ENCODE assay signal across 30 cellular contexts in genomic region chr1:50393522-50394120, GRCh38. TPM values are rescaled to one million over a fixed set of nuclear protein-coding genes. Genes with fewer than 3 reads are reported as not detected.
"Had no signal": no experiment of that assay in that cellular context is flagged by ENCODE, and none has a peak within 500 bp of the region (broad histone marks: within the 10 kb centered on the region; RNA-seq: fewer than 3 reads in every experiment).

No MANE protein-coding gene starts in this region.

- H3K27ac ChIP-seq: ascending aorta, cardiac muscle cell, SJSA1 had no signal

- DNase-seq: activated CD4-positive, alpha-beta memory T cell treated with anti-CD3 and anti-CD28 coated beads for 36 hours; activated CD4-positive, alpha-beta T cell treated with anti-CD3 and anti-CD28 coated beads for 36 hours; activated CD4-positive, alpha-beta T cell treated with anti-CD3 and anti-CD28 coated beads, Interleukin-2, amount 10 ng/mL, durations not matched to agents 7 days and 5 days; activated CD8-positive, alpha-beta memory T cell treated with anti-CD3 and anti-CD28 coated beads, Interleukin-2, amount 50 U/mL, for 4 hours; activated naive CD4-positive, alpha-beta T cell treated with anti-CD3 and anti-CD28 coated beads, Interleukin-2, amount 50 U/mL, for 16 hours; activated naive CD8-positive, alpha-beta T cell treated with anti-CD3 and anti-CD28 coated beads, Interleukin-2, amount 10 ng/mL, durations not matched to agents 7 days and 5 days; activated T-cell treated with anti-CD3 and anti-CD28 coated beads for 4 hours; activated T-cell treated with anti-CD3 and anti-CD28 coated beads, Interleukin-2, amount 50 U/mL, for 4 hours; amygdala; Kasumi-1; MG63; NCI-H1048; NCI-H1436 treated with DMSO at 0.1 percent for 48 hours; NCI-H1694 treated with DMSO at 0.1 percent for 48 hours; NCI-H2029; NCI-H345; NCI-H524 treated with DMSO at 0.1 percent for 48 hours; SHP77 treated with DMSO at 0.1 percent for 48 hours; SK-N-SH had no signal

- FAIRE-seq: TTC549 had no signal

- H3K36me3 Mint-ChIP-seq: activated naive CD8-positive, alpha-beta T cell treated with anti-CD3 and anti-CD28 coated beads, Interleukin-2, amount 10 ng/mL, durations not matched to agents 7 days and 5 days had no signal

- H3K4me1 ChIP-seq: ascending aorta, SJSA1 had no signal

- H3K4me1 Mint-ChIP-seq: activated CD4-positive, alpha-beta T cell treated with anti-CD3 and anti-CD28 coated beads for 36 hours; activated CD4-positive, alpha-beta T cell treated with anti-CD3 and anti-CD28 coated beads, Interleukin-2, amount 10 ng/mL, durations not matched to agents 7 days and 5 days; activated naive CD8-positive, alpha-beta T cell treated with anti-CD3 and anti-CD28 coated beads, Interleukin-2, amount 10 ng/mL, durations not matched to agents 7 days and 5 days; central memory CD8-positive, alpha-beta T cell had no signal

- H3K27me3 ChIP-seq: ascending aorta, cardiac muscle cell, SJSA1 had no signal

- H3K4me2 ChIP-seq: SK-N-SH had no signal

- H3K9me2 ChIP-seq: SK-N-SH had no signal

- H3K9me3 ChIP-seq: MG63, SJSA1, SK-N-SH had no signal

- H3K36me3 ChIP-seq: ascending aorta, cardiac muscle cell, MG63, SJSA1 had no signal

- ATAC-seq: activated CD4-positive, alpha-beta T cell treated with anti-CD3 and anti-CD28 coated beads for 36 hours; activated CD4-positive, CD25-positive, alpha-beta regulatory T cell treated with anti-CD3 and anti-CD28 coated beads, Interleukin-2, amount 50 U/mL, for 24 hours; activated T-cell treated with anti-CD3 and anti-CD28 coated beads, Interleukin-2, amount 50 U/mL, for 4 hours; Panc1 had no signal

- H3K4me3 ChIP-seq: ascending aorta, cardiac muscle cell, MG63, SJSA1 had no signal

- H3K4me3 Mint-ChIP-seq: activated CD4-positive, alpha-beta memory T cell treated with anti-CD3 and anti-CD28 coated beads for 36 hours; activated CD4-positive, alpha-beta T cell treated with anti-CD3 and anti-CD28 coated beads for 36 hours; activated CD4-positive, alpha-beta T cell treated with anti-CD3 and anti-CD28 coated beads, Interleukin-2, amount 10 ng/mL, durations not matched to agents 7 days and 5 days; activated naive CD8-positive, alpha-beta T cell treated with anti-CD3 and anti-CD28 coated beads, Interleukin-2, amount 10 ng/mL, durations not matched to agents 7 days and 5 days; activated T-cell treated with anti-CD3 and anti-CD28 coated beads, Interleukin-2, amount 50 U/mL, for 4 hours; activated T-helper 1 cell treated with anti-CD3 and anti-CD28 coated beads, Interleukin-12 subunit alpha, Interleukin-12 subunit beta, Interleukin-2, Interleukin-4 antibody, amounts not matched to agents 30 ng/mL and 10 ng/mL and 1 ng/mL, durations not matched to agents 14 hours and 24 hours and 36 hours; central memory CD8-positive, alpha-beta T cell; T-helper 1 cell treated with Interleukin-12 subunit alpha and Interleukin-12 subunit beta and Interleukin-4 antibody, amounts not matched to agents 30 μg/mL and 1 μg/mL, for 36 hours; T-helper 2 cell treated with Interferon-gamma antibody and Interleukin-4, amounts not matched to agents 5 μg/mL and 100 μg/mL, for 36 hours had no signal

- H3K9me3 Mint-ChIP-seq: activated CD4-positive, alpha-beta memory T cell treated with anti-CD3 and anti-CD28 coated beads for 36 hours; activated CD4-positive, alpha-beta T cell treated with anti-CD3 and anti-CD28 coated beads, Interleukin-2, amount 10 ng/mL, durations not matched to agents 7 days and 5 days; activated T-helper 1 cell treated with anti-CD3 and anti-CD28 coated beads, Interleukin-12 subunit alpha, Interleukin-12 subunit beta, Interleukin-2, Interleukin-4 antibody, amounts not matched to agents 30 ng/mL and 10 ng/mL and 1 ng/mL, durations not matched to agents 14 hours and 24 hours and 36 hours; central memory CD8-positive, alpha-beta T cell; T-helper 1 cell treated with Interleukin-12 subunit alpha and Interleukin-12 subunit beta and Interleukin-4 antibody, amounts not matched to agents 30 μg/mL and 1 μg/mL, for 36 hours; T-helper 2 cell treated with Interferon-gamma antibody and Interleukin-4, amounts not matched to agents 5 μg/mL and 100 μg/mL, for 36 hours had no signal

- H3K27ac Mint-ChIP-seq: activated CD4-positive, alpha-beta memory T cell treated with anti-CD3 and anti-CD28 coated beads for 36 hours; activated CD4-positive, alpha-beta T cell treated with anti-CD3 and anti-CD28 coated beads for 36 hours; activated CD4-positive, alpha-beta T cell treated with anti-CD3 and anti-CD28 coated beads, Interleukin-2, amount 10 ng/mL, durations not matched to agents 7 days and 5 days; activated naive CD8-positive, alpha-beta T cell treated with anti-CD3 and anti-CD28 coated beads, Interleukin-2, amount 10 ng/mL, durations not matched to agents 7 days and 5 days; activated T-helper 1 cell treated with anti-CD3 and anti-CD28 coated beads, Interleukin-12 subunit alpha, Interleukin-12 subunit beta, Interleukin-2, Interleukin-4 antibody, amounts not matched to agents 30 ng/mL and 10 ng/mL and 1 ng/mL, durations not matched to agents 14 hours and 24 hours and 36 hours; T-helper 1 cell treated with Interleukin-12 subunit alpha and Interleukin-12 subunit beta and Interleukin-4 antibody, amounts not matched to agents 30 μg/mL and 1 μg/mL, for 36 hours; T-helper 2 cell treated with Interferon-gamma antibody and Interleukin-4, amounts not matched to agents 5 μg/mL and 100 μg/mL, for 36 hours had no signal

- H3K9ac ChIP-seq: SK-N-SH had no signal

RNA-seq across cellular contexts. Expression of gene DMRTA2, which starts 29.6 kb away (rescaled TPM):
- total RNA-seq: activated CD4-positive, alpha-beta memory T cell treated with anti-CD3 and anti-CD28 coated beads for 36 hours; activated CD4-positive, alpha-beta T cell treated with anti-CD3 and anti-CD28 coated beads for 36 hours; activated CD4-positive, alpha-beta T cell treated with anti-CD3 and anti-CD28 coated beads, Interleukin-2, amount 10 ng/mL, durations not matched to agents 7 days and 5 days; activated naive CD8-positive, alpha-beta T cell treated with anti-CD3 and anti-CD28 coated beads, Interleukin-2, amount 10 ng/mL, durations not matched to agents 7 days and 5 days; activated T-cell treated with anti-CD3 and anti-CD28 coated beads, Interleukin-2, amount 50 U/mL, for 4 hours; activated T-helper 1 cell treated with anti-CD3 and anti-CD28 coated beads, Interleukin-12 subunit alpha, Interleukin-12 subunit beta, Interleukin-2, Interleukin-4 antibody, amounts not matched to agents 30 ng/mL and 10 ng/mL and 1 ng/mL, durations not matched to agents 14 hours and 24 hours and 36 hours; ascending aorta had no signal
- polyA plus RNA-seq: adipose tissue, cardiac muscle cell had no signal
